In genomic region chr15:75578948-75579908, GRCh38 we compare ENCODE assay signal across 8 cellular contexts.
DNase-seq lines count a peak whose midpoint lies in the region; ATAC-seq and TF ChIP-seq lines count a peak whose summit lies in the region.

TSS of gene PTPN9 (minus strand) at chr15:75579315. CDS start at chr15:75578776, 539 bp downstream.

- H3K36me3 ChIP-seq in OCI-LY1 (ENCODE audit: insufficient read depth, low read length): no peaks in the 10 kb centered on the region

- H3K79me2 ChIP-seq in OCI-LY1 (ENCODE audit: insufficient read depth, low read length): peaks cover 18% of the 10 kb centered on the region

- ATAC-seq in GM19025 (IDR thresholded peaks at IDR 0.05; ENCODE audit: low read depth, unreplicated experiment): peak; percentile 65

- CTCF ChIA-PET in AG04449 (lab: Yijun Ruan, JAX): interaction anchor here (0.8 to 2.6 kb wide), 10 partner anchors 9 to 212 kb away, joined by 3 to 13 read pairs (median 3); no protein-coding TSS in a partner anchor

- peaks cover 19% of the 10 kb centered on the region for H3K4me1 ChIP-seq in OCI-LY1 (ENCODE audit: insufficient read depth, low read length, severe bottlenecking)

- peak within 1 kb of the TSS; percentile 90 for H3K4me2 ChIP-seq in OCI-LY1 (ENCODE audit: low read length)

- no peaks in the 10 kb centered on the region for H3K9me3 ChIP-seq in OCI-LY1 (ENCODE audit: low read length)

- H3K27me3 ChIP-seq in OCI-LY1 (ENCODE audit: insufficient read depth, low read length): no peaks in the 10 kb centered on the region

- no peak for DNase-seq in AG04449 (ENCODE audit: low read depth, low spot score)
- DNase-seq in HS-27A (ENCODE audit: low read depth): peak; percentile 41
- peak; percentile 87 for DNase-seq in activated CD8-positive, alpha-beta memory T cell treated with anti-CD3 and anti-CD28 coated beads, Interleukin-2, amount 50 U/mL, for 48 hours
- peak; percentile 52 for DNase-seq in epidermal melanocyte (ENCODE audit: insufficient read length, low spot score)
- DNase-seq in midbrain (lab: John Stamatoyannopoulos, UW): peak; percentile 87
- DNase-seq in stimulated activated CD8-positive, alpha-beta memory T cell treated with anti-CD3 and anti-CD28 coated beads, Interleukin-15, amount 100 ng/mL, for 4 hours (ENCODE audit: low read depth in 2 of 2): peak; percentile 49 to 53

- peak within 1 kb of the TSS; percentile 53 for H3K27ac ChIP-seq in OCI-LY1 (ENCODE audit: low read depth, low read length, poor library complexity, severe bottlenecking)

- POLR2A ChIA-PET in AG04449 (lab: Yijun Ruan, JAX): interaction anchor here (0.7 to 1.4 kb wide), 4 partner anchors 18 to 87 kb away, joined by 3 to 5 read pairs (median 4); partner anchors contain the start of gene SNX33

- peak within 1 kb of the TSS; percentile 91 for H3K9ac ChIP-seq in OCI-LY1 (ENCODE audit: low read length)

- H3K4me3 ChIP-seq in AG04449 (ENCODE audit: low read depth, low read length) (peak within 1 kb of the TSS; percentile 69), OCI-LY1 (ENCODE audit: low read depth, low read length, poor library complexity, severe bottlenecking) (peak within 1 kb of the TSS; percentile 83)

- no peaks in the 10 kb centered on the region for H3K9me2 ChIP-seq in OCI-LY1 (ENCODE audit: low read depth, low read length)

- H4K20me1 ChIP-seq in OCI-LY1 (ENCODE audit: insufficient read depth, low read length): no peaks in the 10 kb centered on the region

- H3F3A ChIP-seq in OCI-LY1 (ENCODE audit: insufficient read depth, low read length): no peaks in the 10 kb centered on the region

- H2AFZ ChIP-seq in OCI-LY1 (ENCODE audit: low read length): no peak within 1 kb of the TSS

- TF ChIP-seq CTCF in AG04449 (IDR thresholded peaks at IDR 0.05; ENCODE audit: insufficient read depth, low read length, missing control alignments) (peak; percentile 71), OCI-LY1 (IDR thresholded peaks at IDR 0.05; ENCODE audit: low read length) (peak; percentile 44)
